Comparison of ENCODE assay signal across 22 cellular contexts in the genomic region with DNA sequence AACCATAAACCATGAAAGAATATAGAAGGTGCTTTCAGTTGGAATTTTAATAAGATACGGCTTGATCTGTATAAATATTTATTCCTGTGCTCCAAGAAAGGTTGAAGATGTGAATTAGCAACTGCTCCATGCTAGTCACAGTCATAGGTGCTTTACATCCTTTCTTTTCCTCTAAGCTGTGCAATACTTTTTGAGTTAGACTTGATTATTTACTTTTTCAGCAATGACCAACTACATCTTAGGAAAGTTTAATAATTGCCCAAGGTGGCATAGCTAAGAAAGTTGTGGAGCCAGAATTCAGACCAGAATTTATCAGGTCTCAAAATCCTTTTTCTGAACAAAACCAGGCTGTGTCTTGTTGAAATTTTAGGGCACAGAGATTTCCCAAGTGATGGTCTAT. TPM values are rescaled to one million over a fixed set of nuclear protein-coding genes. Genes with fewer than 3 reads are reported as not detected.
"Had no signal": no experiment of that assay in that cellular context is flagged by ENCODE, and none has a peak within 500 bp of the region (broad histone marks: within the 10 kb centered on the region; RNA-seq: fewer than 3 reads in every experiment).

No MANE protein-coding gene starts in this region.

- H3K27me3 ChIP-seq: MG63, SJCRH30 had no signal

- H3K36me3 ChIP-seq: MG63, SJCRH30 had no signal

- H3K4me1 ChIP-seq: SJCRH30 had no signal

- H3K4me3 ChIP-seq: MG63, SJCRH30 had no signal

- H3K27ac ChIP-seq: HL-60, SJCRH30 had no signal

- DNase-seq: KBM-7; MG63; NCI-H1092; NCI-H1105 treated with DMSO at 0.1 percent for 48 hours; NCI-H1417 treated with DMSO at 0.1 percent for 48 hours; NCI-H146; NCI-H1694 treated with DMSO at 0.1 percent for 48 hours; NCI-H1930; NCI-H2081; NCI-H2107; NCI-H226; NCI-H446; NCI-H510A; NCI-H524 treated with DMSO at 0.1 percent for 48 hours; NCI-H69; NCI-H774; NK-92 treated with Interleukin-12 subunit alpha and Interleukin-12 subunit beta, amount 100 ng/mL, for 24 hours; PC-3; SHP77 treated with DMSO at 0.1 percent for 48 hours; SJCRH30 had no signal

- H3K9me3 ChIP-seq: MG63, SJCRH30 had no signal

RNA-seq across cellular contexts. Expression of a gene that starts 13.7 kb away (rescaled TPM):
- total RNA-seq: OCI-LY7 had no signal
